1 cellular context compared by ENCODE assay signal in the genomic region with DNA sequence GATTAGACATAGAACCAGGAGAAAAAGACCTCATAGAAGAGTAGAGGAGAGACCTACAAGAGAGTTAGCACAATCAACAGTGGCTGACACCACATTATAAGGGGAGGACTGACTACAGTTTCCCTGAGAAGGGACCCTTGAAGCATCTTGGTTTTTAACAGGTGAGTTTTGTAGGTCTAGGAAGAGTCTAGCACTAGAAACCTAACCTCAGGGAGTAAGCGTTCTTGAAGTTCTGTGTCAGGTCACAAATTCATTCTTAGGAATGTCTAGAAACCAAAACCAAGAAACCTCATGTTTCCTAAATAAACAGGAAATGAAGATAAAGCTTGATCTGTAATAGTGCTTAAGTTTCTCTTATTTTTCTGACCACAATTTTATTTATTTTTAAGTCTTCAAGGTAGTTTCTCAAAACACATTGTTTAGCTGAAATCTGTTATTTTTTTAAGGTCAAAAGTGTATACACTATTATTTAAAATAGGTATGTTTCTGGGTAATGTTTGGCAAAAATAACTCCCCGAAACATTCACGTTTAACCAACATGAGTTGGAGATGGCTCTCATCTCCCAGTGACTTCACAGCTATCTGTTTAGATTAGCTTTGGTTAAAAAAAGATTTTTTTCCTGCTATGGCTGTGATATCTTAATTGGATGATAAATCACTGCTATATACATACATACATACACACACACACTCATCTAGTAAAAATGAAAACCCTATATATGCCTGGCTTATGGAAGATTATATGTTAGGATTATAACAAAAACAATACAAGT.
TF ChIP-seq lines count a peak whose summit lies in the region.

No MANE protein-coding gene starts in this region.

TF ChIP-seq in GM23338, 12 proteins besides CTCF, POLR2A, EP300 and RAD21 (continued from another document):
- no peak for TF ChIP-seq REST (IDR thresholded peaks at IDR 0.05; ENCODE audit: unreplicated experiment)
- no peak for TF ChIP-seq ZNF331 (CRISPR knock-in tag; IDR thresholded peaks at IDR 0.05; ENCODE audit: low read depth)
- TF ChIP-seq POLR2AphosphoS5 (IDR thresholded peaks at IDR 0.05; ENCODE audit: low read depth), result no peak
- no peak for TF ChIP-seq STAT1 (IDR thresholded peaks at IDR 0.05; ENCODE audit: unreplicated experiment)
- TF ChIP-seq ZNF462 (CRISPR knock-in tag; IDR thresholded peaks at IDR 0.05), result no peak
- TF ChIP-seq ZNF114 (CRISPR knock-in tag; IDR thresholded peaks at IDR 0.05), result no peak
- TF ChIP-seq, protein P1, sequence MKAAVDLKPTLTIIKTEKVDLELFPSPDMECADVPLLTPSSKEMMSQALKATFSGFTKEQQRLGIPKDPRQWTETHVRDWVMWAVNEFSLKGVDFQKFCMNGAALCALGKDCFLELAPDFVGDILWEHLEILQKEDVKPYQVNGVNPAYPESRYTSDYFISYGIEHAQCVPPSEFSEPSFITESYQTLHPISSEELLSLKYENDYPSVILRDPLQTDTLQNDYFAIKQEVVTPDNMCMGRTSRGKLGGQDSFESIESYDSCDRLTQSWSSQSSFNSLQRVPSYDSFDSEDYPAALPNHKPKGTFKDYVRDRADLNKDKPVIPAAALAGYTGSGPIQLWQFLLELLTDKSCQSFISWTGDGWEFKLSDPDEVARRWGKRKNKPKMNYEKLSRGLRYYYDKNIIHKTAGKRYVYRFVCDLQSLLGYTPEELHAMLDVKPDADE (IDR thresholded peaks at IDR 0.05), result no peak
- no peak for TF ChIP-seq NANOG (IDR thresholded peaks at IDR 0.05; ENCODE audit: borderline replicate concordance)
- TF ChIP-seq EZH2 (IDR thresholded peaks at IDR 0.05; ENCODE audit: low read depth, unreplicated experiment), result no peak
- no peak for TF ChIP-seq EZH2phosphoT487 (IDR thresholded peaks at IDR 0.05; ENCODE audit: unreplicated experiment)
